ENCODE assay signal across 1 cellular context in the genomic region with DNA sequence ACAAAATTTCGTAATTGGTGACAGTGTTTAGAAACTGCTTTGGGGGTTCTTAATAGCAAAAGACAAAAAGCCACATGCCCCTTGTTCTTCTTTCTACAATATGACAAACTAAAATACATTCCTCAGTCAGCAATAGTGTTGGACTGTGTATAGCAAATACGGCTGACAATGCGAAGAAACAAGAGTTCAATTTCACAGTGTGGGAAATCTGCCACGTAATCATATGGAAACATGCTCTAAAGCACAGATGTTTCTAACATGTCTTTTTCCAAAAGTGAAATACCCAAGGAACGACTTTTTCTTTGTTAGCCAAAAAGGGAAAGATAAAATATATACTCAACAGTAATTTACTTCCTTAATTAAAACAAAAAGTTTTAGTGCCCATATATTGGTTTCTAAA.
TF ChIP-seq lines count a peak whose summit lies in the region.

No MANE protein-coding gene starts in this region.

TF ChIP-seq in K562, 482 proteins besides CTCF, POLR2A, EP300 and RAD21 (continued from another document):
- TF ChIP-seq, protein P1, sequence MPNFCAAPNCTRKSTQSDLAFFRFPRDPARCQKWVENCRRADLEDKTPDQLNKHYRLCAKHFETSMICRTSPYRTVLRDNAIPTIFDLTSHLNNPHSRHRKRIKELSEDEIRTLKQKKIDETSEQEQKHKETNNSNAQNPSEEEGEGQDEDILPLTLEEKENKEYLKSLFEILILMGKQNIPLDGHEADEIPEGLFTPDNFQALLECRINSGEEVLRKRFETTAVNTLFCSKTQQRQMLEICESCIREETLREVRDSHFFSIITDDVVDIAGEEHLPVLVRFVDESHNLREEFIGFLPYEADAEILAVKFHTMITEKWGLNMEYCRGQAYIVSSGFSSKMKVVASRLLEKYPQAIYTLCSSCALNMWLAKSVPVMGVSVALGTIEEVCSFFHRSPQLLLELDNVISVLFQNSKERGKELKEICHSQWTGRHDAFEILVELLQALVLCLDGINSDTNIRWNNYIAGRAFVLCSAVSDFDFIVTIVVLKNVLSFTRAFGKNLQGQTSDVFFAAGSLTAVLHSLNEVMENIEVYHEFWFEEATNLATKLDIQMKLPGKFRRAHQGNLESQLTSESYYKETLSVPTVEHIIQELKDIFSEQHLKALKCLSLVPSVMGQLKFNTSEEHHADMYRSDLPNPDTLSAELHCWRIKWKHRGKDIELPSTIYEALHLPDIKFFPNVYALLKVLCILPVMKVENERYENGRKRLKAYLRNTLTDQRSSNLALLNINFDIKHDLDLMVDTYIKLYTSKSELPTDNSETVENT (CRISPR knock-in tag; IDR thresholded peaks at IDR 0.05): no peak
- TF ChIP-seq PRPF4 (IDR thresholded peaks at IDR 0.05; ENCODE audit: insufficient read depth, low read depth, low read length, poor library complexity, severe bottlenecking) (no peak), C11orf30 (IDR thresholded peaks at IDR 0.05; ENCODE audit: low read depth) (peak; percentile 30; the same call in 1 of the 2 replicates), BRD4 (IDR thresholded peaks at IDR 0.05) (no peak), HDAC1 (IDR thresholded peaks at IDR 0.05) (no peak)
- TF ChIP-seq, protein P2, sequence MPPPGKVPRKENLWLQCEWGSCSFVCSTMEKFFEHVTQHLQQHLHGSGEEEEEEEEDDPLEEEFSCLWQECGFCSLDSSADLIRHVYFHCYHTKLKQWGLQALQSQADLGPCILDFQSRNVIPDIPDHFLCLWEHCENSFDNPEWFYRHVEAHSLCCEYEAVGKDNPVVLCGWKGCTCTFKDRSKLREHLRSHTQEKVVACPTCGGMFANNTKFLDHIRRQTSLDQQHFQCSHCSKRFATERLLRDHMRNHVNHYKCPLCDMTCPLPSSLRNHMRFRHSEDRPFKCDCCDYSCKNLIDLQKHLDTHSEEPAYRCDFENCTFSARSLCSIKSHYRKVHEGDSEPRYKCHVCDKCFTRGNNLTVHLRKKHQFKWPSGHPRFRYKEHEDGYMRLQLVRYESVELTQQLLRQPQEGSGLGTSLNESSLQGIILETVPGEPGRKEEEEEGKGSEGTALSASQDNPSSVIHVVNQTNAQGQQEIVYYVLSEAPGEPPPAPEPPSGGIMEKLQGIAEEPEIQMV (tag; conservative IDR thresholded peaks at IDR 0.05; ENCODE audit: low read depth): no peak
